ENCODE assay signal across 19 cellular contexts in the genomic region with DNA sequence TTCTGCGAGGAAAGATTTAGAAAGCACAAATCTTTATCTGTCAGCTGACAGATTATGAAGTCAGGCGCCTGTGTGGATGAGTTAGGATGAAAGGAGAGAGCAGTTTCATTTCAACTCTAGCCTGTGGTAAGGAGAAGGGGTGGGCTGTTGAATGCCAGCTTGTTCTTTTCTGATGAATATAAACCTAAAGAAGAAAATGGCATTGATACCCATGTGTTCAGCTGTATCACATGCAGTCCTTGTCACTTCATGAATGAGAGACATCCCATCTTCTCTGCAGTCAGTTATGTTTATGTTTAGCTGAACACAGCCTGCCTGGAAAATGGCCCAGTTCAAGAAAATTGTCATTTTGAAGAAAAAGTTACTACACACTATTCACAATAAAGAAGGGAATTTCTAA.
DNase-seq lines count a peak whose midpoint lies in the region; ATAC-seq and TF ChIP-seq lines count a peak whose summit lies in the region.
"Had no signal": no experiment of that assay in that cellular context is flagged by ENCODE, and none has a peak within 500 bp of the region (broad histone marks: within the 10 kb centered on the region; RNA-seq: fewer than 3 reads in every experiment).

No MANE protein-coding gene starts in this region.

- DNase-seq in GM12865 (ENCODE audit: low read depth), result peak; percentile 26
- DNase-seq in activated naive CD8-positive, alpha-beta T cell treated with anti-CD3 and anti-CD28 coated beads, Interleukin-2, amount 50 U/mL, for 24 hours, result no peak
- DNase-seq in NCI-H187 (lab: John Stamatoyannopoulos, UW), result no peak
- no peak for DNase-seq in GF-D8 (lab: John Stamatoyannopoulos, UW)
- no peak for DNase-seq in cardiac septum (ENCODE audit: low spot score)
- DNase-seq: activated naive CD4-positive, alpha-beta T cell; body of pancreas; Calu3; hypothalamus; KBM-7; kidney; naive thymus-derived CD8-positive, alpha-beta T cell; NCI-H526; small intestine; trophoblast cell had no signal

- no peaks in the 10 kb centered on the region for H3K27me3 Mint-ChIP-seq in activated naive CD8-positive, alpha-beta T cell treated with anti-CD3 and anti-CD28 coated beads, Interleukin-2, amount 50 U/mL, for 24 hours

- peak overlapping the region; percentile 19 for H3K27ac Mint-ChIP-seq in activated naive CD8-positive, alpha-beta T cell treated with anti-CD3 and anti-CD28 coated beads, Interleukin-2, amount 50 U/mL, for 24 hours
- H3K27ac Mint-ChIP-seq: naive thymus-derived CD8-positive, alpha-beta T cell had no signal

- intact Hi-C loops in cardiac septum (cut with DNase I), result no loop called here

- H3K36me3 Mint-ChIP-seq in activated naive CD8-positive, alpha-beta T cell treated with anti-CD3 and anti-CD28 coated beads, Interleukin-2, amount 50 U/mL, for 24 hours (ENCODE audit: low read depth), result no peaks in the 10 kb centered on the region
- H3K36me3 Mint-ChIP-seq: naive thymus-derived CD8-positive, alpha-beta T cell had no signal

- no peaks in the 10 kb centered on the region for H3K9me3 Mint-ChIP-seq in activated naive CD8-positive, alpha-beta T cell treated with anti-CD3 and anti-CD28 coated beads, Interleukin-2, amount 50 U/mL, for 24 hours

- H3K4me1 Mint-ChIP-seq in activated naive CD8-positive, alpha-beta T cell treated with anti-CD3 and anti-CD28 coated beads, Interleukin-2, amount 50 U/mL, for 24 hours, result peaks cover 23% of the 10 kb centered on the region
- H3K4me1 Mint-ChIP-seq: naive thymus-derived CD8-positive, alpha-beta T cell had no signal

- H3K4me3 ChIP-seq in GM12865 (ENCODE audit: low read depth, low read length), result no peak overlapping the region
- H3K4me3 ChIP-seq: body of pancreas, coronary artery had no signal

- no peak overlapping the region for H3K4me3 Mint-ChIP-seq in activated naive CD8-positive, alpha-beta T cell treated with anti-CD3 and anti-CD28 coated beads, Interleukin-2, amount 50 U/mL, for 24 hours
- H3K4me3 Mint-ChIP-seq: naive thymus-derived CD8-positive, alpha-beta T cell had no signal

- no peak for TF ChIP-seq CTCF in GM12865 (IDR thresholded peaks at IDR 0.05; ENCODE audit: insufficient read depth, low read depth, low read length, missing control alignments)

- peak; percentile 44 for ATAC-seq in GM18870 (IDR thresholded peaks at IDR 0.05; ENCODE audit: unreplicated experiment)
- ATAC-seq in HG03432 (IDR thresholded peaks at IDR 0.05; ENCODE audit: unreplicated experiment), result peak; percentile 45
- ATAC-seq in activated naive CD8-positive, alpha-beta T cell treated with anti-CD3 and anti-CD28 coated beads, Interleukin-2, amount 50 U/mL, for 24 hours, result no peak
- no peak for ATAC-seq in GM18861 (IDR thresholded peaks at IDR 0.05; ENCODE audit: unreplicated experiment)
- ATAC-seq: body of pancreas; naive thymus-derived CD8-positive, alpha-beta T cell had no signal

Comparison
In these comparisons a context has a peak if more than half of its experiments do, and no peak if none do; other contexts are left out.
1. ATAC-seq: peak in GM18870 (single experiment) and HG03432 (single experiment); none in activated naive CD8-positive, alpha-beta T cell treated with anti-CD3 and anti-CD28 coated beads, Interleukin-2, amount 50 U/mL, for 24 hours (single experiment) and GM18861 (single experiment).